ENCODE assay signal across 8 cellular contexts in genomic region chr12:96578526-96579125, GRCh38.
DNase-seq lines count a peak whose midpoint lies in the region; ATAC-seq and TF ChIP-seq lines count a peak whose summit lies in the region.

No MANE protein-coding gene starts in this region.

- H3K4me2 ChIP-seq in MM.1S (ENCODE audit: low read depth, low read length): no peak overlapping the region

- CTCF ChIA-PET in AG04449 (lab: Yijun Ruan, JAX): interaction anchor here (0.8 to 9.1 kb wide), 12 partner anchors 18 to 1822 kb away, joined by 3 to 79 read pairs (median 4); no protein-coding TSS in a partner anchor

- no peaks in the 10 kb centered on the region for H4K20me1 ChIP-seq in MM.1S (ENCODE audit: insufficient read depth, low read length)

- H3K27me3 Mint-ChIP-seq in endothelial cell (ENCODE audit: unreplicated experiment) (no peaks in the 10 kb centered on the region), nephron (ENCODE audit: low read depth) (no peaks in the 10 kb centered on the region)

- no peaks in the 10 kb centered on the region for H3K9me3 ChIP-seq in MM.1S (replicated peaks; ENCODE audit: insufficient read depth, low read length)
- H3K9me3 ChIP-seq in Peyer's patch: no peaks in the 10 kb centered on the region

- H3K9me3 Mint-ChIP-seq in endothelial cell (ENCODE audit: unreplicated experiment) (no peaks in the 10 kb centered on the region), nephron (no peaks in the 10 kb centered on the region)

- no peaks in the 10 kb centered on the region for H3K27me3 ChIP-seq in MM.1S (replicated peaks; ENCODE audit: insufficient read depth, low read length)
- no peaks in the 10 kb centered on the region for H3K27me3 ChIP-seq in Peyer's patch

- TF ChIP-seq CTCF in AG04449 (IDR thresholded peaks at IDR 0.05; ENCODE audit: insufficient read depth, low read length, missing control alignments) (peak; percentile 39), GM12875 (IDR thresholded peaks at IDR 0.05; ENCODE audit: borderline replicate concordance, insufficient read depth, low read depth, low read length) (peak; percentile 31; the same call in 1 of the 2 replicates), MM.1S (IDR thresholded peaks at IDR 0.05; ENCODE audit: low read length) (peak; percentile 70), Peyer's patch (IDR thresholded peaks at IDR 0.05) (peak in 4 of 6 experiments; percentile 48 to 67 (median 64)), endothelial cell (IDR thresholded peaks at IDR 0.05; ENCODE audit: unreplicated experiment) (peak; percentile 24), nephron (IDR thresholded peaks at IDR 0.05; ENCODE audit: unreplicated experiment in 3 of 3) (peak; percentile 63 to 85 (median 66))

- H3K36me3 Mint-ChIP-seq in endothelial cell (ENCODE audit: low read depth, unreplicated experiment) (no peaks in the 10 kb centered on the region), nephron (ENCODE audit: low read depth) (no peaks in the 10 kb centered on the region)

- no peaks in the 10 kb centered on the region for H3K79me2 ChIP-seq in MM.1S (ENCODE audit: low read length)

- H3F3A ChIP-seq in MM.1S (ENCODE audit: insufficient read depth, low read length): no peaks in the 10 kb centered on the region

- ATAC-seq in HG02588 (IDR thresholded peaks at IDR 0.05; ENCODE audit: unreplicated experiment): peak; percentile 75

- DNase-seq in AG04449 (ENCODE audit: low read depth, low spot score): no peak
- DNase-seq in MM.1S: peak; percentile 76
- no peak for DNase-seq in Peyer's patch
- DNase-seq in endothelial cell (ENCODE audit: low spot score): no peak
- DNase-seq in activated naive CD4-positive, alpha-beta T cell treated with Interleukin-2 at 50 U/mL for 16 hours: no peak

- no peaks in the 10 kb centered on the region for H3K4me1 Mint-ChIP-seq in endothelial cell (ENCODE audit: unreplicated experiment)
- no peaks in the 10 kb centered on the region for H3K4me1 Mint-ChIP-seq in nephron

- no peak overlapping the region for H3K27ac Mint-ChIP-seq in endothelial cell (ENCODE audit: unreplicated experiment)
- H3K27ac Mint-ChIP-seq in nephron: peak overlapping the region in 2 of 3 experiments; percentile 67 to 68

- TF ChIP-seq POLR2A in Peyer's patch (IDR thresholded peaks at IDR 0.05): no peak

- H3K36me3 ChIP-seq in MM.1S (replicated peaks; ENCODE audit: insufficient read depth, low read length) (no peaks in the 10 kb centered on the region), Peyer's patch (no peaks in the 10 kb centered on the region)

- POLR2A ChIA-PET in AG04449 (lab: Yijun Ruan, JAX): no interaction called here

- H3K9ac ChIP-seq in MM.1S (ENCODE audit: low read length): no peak overlapping the region

- H3K27ac ChIP-seq in MM.1S (ENCODE audit: low read length) (no peak overlapping the region), Peyer's patch (no peak overlapping the region)

- H3K4me3 ChIP-seq in AG04449 (ENCODE audit: low read depth, low read length): no peak overlapping the region
- no peak overlapping the region for H3K4me3 ChIP-seq in GM12875 (ENCODE audit: low read depth, low read length)
- no peak overlapping the region for H3K4me3 ChIP-seq in MM.1S (ENCODE audit: low read length)
- no peak overlapping the region for H3K4me3 ChIP-seq in Peyer's patch

- H3K4me3 Mint-ChIP-seq in endothelial cell (ENCODE audit: unreplicated experiment): no peak overlapping the region
- no peak overlapping the region for H3K4me3 Mint-ChIP-seq in nephron

- peak overlapping the region; percentile 22; the same call in 1 of the 2 replicates for H2AFZ ChIP-seq in MM.1S (ENCODE audit: low read length)

- no peaks in the 10 kb centered on the region for H3K4me1 ChIP-seq in MM.1S (ENCODE audit: low read length)
- no peaks in the 10 kb centered on the region for H3K4me1 ChIP-seq in Peyer's patch

- no peaks in the 10 kb centered on the region for H3K9me2 ChIP-seq in MM.1S (replicated peaks; ENCODE audit: insufficient read depth, low read length)
